In the genomic region with DNA sequence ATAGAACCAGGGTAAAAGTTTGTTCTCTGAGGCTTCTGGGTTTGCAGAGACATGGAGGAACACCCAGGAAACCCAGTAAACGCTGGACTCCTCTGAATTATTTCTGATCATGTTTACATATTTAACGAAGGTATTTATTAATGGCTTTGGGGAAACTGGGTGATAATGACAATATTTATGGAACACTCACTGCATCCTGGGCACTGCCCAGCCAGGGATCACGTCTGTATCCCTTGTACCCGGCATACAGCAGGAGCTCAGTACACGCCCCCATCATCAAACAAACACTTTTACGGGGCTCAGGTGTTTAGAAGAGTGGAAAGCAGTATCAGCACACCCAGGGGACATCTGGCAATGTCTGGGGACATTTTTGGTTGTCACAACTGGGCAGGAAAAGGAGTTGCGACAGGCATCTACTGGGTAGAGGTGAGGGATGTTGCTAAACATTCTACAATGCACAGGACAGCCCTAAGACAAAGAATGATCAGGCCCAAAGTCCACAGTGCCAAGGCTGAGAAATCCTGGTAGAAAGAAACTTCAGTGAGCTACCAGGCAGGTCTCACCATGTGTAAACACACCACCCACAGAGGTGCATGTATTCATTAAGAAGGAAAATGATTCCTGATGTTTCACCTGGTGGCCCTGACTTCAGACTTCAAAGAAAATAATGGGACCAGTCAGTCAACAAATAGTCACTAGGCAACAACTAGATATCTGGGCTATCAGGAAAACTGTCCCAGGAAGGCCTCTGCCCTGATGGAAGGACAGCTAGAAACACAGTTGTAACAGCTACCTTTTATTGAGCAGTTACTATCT, we compare ENCODE assay signal across 1 cellular context.
TF ChIP-seq lines count a peak whose summit lies in the region.

No MANE protein-coding gene starts in this region.

TF ChIP-seq in HepG2, 621 proteins besides CTCF, POLR2A, EP300 and RAD21 (continued from another document and continues in another):
- TF ChIP-seq, protein P1, sequence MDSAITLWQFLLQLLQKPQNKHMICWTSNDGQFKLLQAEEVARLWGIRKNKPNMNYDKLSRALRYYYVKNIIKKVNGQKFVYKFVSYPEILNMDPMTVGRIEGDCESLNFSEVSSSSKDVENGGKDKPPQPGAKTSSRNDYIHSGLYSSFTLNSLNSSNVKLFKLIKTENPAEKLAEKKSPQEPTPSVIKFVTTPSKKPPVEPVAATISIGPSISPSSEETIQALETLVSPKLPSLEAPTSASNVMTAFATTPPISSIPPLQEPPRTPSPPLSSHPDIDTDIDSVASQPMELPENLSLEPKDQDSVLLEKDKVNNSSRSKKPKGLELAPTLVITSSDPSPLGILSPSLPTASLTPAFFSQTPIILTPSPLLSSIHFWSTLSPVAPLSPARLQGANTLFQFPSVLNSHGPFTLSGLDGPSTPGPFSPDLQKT (CRISPR knock-in tag; IDR thresholded peaks at IDR 0.05; ENCODE audit: borderline replicate concordance): no peak
- TF ChIP-seq, protein P2, sequence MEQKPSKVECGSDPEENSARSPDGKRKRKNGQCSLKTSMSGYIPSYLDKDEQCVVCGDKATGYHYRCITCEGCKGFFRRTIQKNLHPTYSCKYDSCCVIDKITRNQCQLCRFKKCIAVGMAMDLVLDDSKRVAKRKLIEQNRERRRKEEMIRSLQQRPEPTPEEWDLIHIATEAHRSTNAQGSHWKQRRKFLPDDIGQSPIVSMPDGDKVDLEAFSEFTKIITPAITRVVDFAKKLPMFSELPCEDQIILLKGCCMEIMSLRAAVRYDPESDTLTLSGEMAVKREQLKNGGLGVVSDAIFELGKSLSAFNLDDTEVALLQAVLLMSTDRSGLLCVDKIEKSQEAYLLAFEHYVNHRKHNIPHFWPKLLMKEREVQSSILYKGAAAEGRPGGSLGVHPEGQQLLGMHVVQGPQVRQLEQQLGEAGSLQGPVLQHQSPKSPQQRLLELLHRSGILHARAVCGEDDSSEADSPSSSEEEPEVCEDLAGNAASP (CRISPR knock-in tag; IDR thresholded peaks at IDR 0.05; ENCODE audit: borderline replicate concordance): peak; percentile 72
- TF ChIP-seq ETV6 (CRISPR knock-in tag; conservative IDR thresholded peaks at IDR 0.05): no peak; the same call in 1 of the 2 replicates
- TF ChIP-seq FOSL2 (CRISPR knock-in tag; IDR thresholded peaks at IDR 0.05): peak; percentile 88
- TF ChIP-seq EZH2 (conservative IDR thresholded peaks at IDR 0.05; ENCODE audit: low read depth, low read length): no peak
- TF ChIP-seq SP140L (CRISPR knock-in tag; IDR thresholded peaks at IDR 0.05; ENCODE audit: borderline replicate concordance): no peak
- TF ChIP-seq, protein P3, sequence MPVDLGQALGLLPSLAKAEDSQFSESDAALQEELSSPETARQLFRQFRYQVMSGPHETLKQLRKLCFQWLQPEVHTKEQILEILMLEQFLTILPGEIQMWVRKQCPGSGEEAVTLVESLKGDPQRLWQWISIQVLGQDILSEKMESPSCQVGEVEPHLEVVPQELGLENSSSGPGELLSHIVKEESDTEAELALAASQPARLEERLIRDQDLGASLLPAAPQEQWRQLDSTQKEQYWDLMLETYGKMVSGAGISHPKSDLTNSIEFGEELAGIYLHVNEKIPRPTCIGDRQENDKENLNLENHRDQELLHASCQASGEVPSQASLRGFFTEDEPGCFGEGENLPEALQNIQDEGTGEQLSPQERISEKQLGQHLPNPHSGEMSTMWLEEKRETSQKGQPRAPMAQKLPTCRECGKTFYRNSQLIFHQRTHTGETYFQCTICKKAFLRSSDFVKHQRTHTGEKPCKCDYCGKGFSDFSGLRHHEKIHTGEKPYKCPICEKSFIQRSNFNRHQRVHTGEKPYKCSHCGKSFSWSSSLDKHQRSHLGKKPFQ (CRISPR knock-in tag; IDR thresholded peaks at IDR 0.05; ENCODE audit: insufficient replicate concordance): no peak
- TF ChIP-seq PHB2 (IDR thresholded peaks at IDR 0.05; ENCODE audit: partially characterized antibody): no peak
- no peak for TF ChIP-seq ZNF577 (CRISPR knock-in tag; IDR thresholded peaks at IDR 0.05; ENCODE audit: borderline replicate concordance, low read depth)
- TF ChIP-seq ZNF790 (CRISPR knock-in tag; IDR thresholded peaks at IDR 0.05; ENCODE audit: borderline replicate concordance): no peak
- TF ChIP-seq, protein P4, sequence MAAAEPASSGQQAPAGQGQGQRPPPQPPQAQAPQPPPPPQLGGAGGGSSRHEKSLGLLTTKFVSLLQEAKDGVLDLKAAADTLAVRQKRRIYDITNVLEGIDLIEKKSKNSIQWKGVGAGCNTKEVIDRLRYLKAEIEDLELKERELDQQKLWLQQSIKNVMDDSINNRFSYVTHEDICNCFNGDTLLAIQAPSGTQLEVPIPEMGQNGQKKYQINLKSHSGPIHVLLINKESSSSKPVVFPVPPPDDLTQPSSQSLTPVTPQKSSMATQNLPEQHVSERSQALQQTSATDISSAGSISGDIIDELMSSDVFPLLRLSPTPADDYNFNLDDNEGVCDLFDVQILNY (CRISPR knock-in tag; conservative IDR thresholded peaks at IDR 0.05): no peak
- TF ChIP-seq, protein P5, sequence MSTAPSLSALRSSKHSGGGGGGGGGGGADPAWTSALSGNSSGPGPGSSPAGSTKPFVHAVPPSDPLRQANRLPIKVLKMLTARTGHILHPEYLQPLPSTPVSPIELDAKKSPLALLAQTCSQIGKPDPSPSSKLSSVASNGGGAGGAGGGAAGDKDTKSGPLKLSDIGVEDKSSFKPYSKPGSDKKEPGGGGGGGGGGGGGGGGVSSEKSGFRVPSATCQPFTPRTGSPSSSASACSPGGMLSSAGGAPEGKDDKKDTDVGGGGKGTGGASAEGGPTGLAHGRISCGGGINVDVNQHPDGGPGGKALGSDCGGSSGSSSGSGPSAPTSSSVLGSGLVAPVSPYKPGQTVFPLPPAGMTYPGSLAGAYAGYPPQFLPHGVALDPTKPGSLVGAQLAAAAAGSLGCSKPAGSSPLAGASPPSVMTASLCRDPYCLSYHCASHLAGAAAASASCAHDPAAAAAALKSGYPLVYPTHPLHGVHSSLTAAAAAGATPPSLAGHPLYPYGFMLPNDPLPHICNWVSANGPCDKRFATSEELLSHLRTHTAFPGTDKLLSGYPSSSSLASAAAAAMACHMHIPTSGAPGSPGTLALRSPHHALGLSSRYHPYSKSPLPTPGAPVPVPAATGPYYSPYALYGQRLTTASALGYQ (CRISPR knock-in tag; IDR thresholded peaks at IDR 0.05): no peak
- TF ChIP-seq RARA (CRISPR knock-in tag; IDR thresholded peaks at IDR 0.05): peak; percentile 77
- TF ChIP-seq, protein P6, sequence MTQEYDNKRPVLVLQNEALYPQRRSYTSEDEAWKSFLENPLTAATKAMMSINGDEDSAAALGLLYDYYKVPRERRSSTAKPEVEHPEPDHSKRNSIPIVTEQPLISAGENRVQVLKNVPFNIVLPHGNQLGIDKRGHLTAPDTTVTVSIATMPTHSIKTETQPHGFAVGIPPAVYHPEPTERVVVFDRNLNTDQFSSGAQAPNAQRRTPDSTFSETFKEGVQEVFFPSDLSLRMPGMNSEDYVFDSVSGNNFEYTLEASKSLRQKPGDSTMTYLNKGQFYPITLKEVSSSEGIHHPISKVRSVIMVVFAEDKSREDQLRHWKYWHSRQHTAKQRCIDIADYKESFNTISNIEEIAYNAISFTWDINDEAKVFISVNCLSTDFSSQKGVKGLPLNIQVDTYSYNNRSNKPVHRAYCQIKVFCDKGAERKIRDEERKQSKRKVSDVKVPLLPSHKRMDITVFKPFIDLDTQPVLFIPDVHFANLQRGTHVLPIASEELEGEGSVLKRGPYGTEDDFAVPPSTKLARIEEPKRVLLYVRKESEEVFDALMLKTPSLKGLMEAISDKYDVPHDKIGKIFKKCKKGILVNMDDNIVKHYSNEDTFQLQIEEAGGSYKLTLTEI (CRISPR knock-in tag; conservative IDR thresholded peaks at IDR 0.05): no peak
- TF ChIP-seq, protein P7, sequence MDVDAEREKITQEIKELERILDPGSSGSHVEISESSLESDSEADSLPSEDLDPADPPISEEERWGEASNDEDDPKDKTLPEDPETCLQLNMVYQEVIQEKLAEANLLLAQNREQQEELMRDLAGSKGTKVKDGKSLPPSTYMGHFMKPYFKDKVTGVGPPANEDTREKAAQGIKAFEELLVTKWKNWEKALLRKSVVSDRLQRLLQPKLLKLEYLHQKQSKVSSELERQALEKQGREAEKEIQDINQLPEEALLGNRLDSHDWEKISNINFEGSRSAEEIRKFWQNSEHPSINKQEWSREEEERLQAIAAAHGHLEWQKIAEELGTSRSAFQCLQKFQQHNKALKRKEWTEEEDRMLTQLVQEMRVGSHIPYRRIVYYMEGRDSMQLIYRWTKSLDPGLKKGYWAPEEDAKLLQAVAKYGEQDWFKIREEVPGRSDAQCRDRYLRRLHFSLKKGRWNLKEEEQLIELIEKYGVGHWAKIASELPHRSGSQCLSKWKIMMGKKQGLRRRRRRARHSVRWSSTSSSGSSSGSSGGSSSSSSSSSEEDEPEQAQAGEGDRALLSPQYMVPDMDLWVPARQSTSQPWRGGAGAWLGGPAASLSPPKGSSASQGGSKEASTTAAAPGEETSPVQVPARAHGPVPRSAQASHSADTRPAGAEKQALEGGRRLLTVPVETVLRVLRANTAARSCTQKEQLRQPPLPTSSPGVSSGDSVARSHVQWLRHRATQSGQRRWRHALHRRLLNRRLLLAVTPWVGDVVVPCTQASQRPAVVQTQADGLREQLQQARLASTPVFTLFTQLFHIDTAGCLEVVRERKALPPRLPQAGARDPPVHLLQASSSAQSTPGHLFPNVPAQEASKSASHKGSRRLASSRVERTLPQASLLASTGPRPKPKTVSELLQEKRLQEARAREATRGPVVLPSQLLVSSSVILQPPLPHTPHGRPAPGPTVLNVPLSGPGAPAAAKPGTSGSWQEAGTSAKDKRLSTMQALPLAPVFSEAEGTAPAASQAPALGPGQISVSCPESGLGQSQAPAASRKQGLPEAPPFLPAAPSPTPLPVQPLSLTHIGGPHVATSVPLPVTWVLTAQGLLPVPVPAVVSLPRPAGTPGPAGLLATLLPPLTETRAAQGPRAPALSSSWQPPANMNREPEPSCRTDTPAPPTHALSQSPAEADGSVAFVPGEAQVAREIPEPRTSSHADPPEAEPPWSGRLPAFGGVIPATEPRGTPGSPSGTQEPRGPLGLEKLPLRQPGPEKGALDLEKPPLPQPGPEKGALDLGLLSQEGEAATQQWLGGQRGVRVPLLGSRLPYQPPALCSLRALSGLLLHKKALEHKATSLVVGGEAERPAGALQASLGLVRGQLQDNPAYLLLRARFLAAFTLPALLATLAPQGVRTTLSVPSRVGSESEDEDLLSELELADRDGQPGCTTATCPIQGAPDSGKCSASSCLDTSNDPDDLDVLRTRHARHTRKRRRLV (CRISPR knock-in tag; IDR thresholded peaks at IDR 0.05): no peak
- peak; percentile 93 for TF ChIP-seq ZNF614 (CRISPR knock-in tag; IDR thresholded peaks at IDR 0.05; ENCODE audit: borderline replicate concordance)
- TF ChIP-seq, protein P8, sequence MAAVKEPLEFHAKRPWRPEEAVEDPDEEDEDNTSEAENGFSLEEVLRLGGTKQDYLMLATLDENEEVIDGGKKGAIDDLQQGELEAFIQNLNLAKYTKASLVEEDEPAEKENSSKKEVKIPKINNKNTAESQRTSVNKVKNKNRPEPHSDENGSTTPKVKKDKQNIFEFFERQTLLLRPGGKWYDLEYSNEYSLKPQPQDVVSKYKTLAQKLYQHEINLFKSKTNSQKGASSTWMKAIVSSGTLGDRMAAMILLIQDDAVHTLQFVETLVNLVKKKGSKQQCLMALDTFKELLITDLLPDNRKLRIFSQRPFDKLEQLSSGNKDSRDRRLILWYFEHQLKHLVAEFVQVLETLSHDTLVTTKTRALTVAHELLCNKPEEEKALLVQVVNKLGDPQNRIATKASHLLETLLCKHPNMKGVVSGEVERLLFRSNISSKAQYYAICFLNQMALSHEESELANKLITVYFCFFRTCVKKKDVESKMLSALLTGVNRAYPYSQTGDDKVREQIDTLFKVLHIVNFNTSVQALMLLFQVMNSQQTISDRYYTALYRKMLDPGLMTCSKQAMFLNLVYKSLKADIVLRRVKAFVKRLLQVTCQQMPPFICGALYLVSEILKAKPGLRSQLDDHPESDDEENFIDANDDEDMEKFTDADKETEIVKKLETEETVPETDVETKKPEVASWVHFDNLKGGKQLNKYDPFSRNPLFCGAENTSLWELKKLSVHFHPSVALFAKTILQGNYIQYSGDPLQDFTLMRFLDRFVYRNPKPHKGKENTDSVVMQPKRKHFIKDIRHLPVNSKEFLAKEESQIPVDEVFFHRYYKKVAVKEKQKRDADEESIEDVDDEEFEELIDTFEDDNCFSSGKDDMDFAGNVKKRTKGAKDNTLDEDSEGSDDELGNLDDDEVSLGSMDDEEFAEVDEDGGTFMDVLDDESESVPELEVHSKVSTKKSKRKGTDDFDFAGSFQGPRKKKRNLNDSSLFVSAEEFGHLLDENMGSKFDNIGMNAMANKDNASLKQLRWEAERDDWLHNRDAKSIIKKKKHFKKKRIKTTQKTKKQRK (IDR thresholded peaks at IDR 0.05; ENCODE audit: low read length): no peak
- TF ChIP-seq TBX2 (CRISPR knock-in tag; IDR thresholded peaks at IDR 0.05; ENCODE audit: borderline replicate concordance): peak; percentile 91
- TF ChIP-seq, protein P9, sequence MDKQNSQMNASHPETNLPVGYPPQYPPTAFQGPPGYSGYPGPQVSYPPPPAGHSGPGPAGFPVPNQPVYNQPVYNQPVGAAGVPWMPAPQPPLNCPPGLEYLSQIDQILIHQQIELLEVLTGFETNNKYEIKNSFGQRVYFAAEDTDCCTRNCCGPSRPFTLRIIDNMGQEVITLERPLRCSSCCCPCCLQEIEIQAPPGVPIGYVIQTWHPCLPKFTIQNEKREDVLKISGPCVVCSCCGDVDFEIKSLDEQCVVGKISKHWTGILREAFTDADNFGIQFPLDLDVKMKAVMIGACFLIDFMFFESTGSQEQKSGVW (CRISPR knock-in tag; IDR thresholded peaks at IDR 0.05; ENCODE audit: borderline replicate concordance): no peak
- peak; percentile 87 for TF ChIP-seq TBX3 (IDR thresholded peaks at IDR 0.05; ENCODE audit: borderline replicate concordance)
- TF ChIP-seq ASH2L (IDR thresholded peaks at IDR 0.05; ENCODE audit: insufficient read length, low read depth, low read length): peak; percentile 85
- no peak for TF ChIP-seq ZNF615 (CRISPR knock-in tag; IDR thresholded peaks at IDR 0.05; ENCODE audit: borderline replicate concordance)
- TF ChIP-seq MIER3 (CRISPR knock-in tag; IDR thresholded peaks at IDR 0.05; ENCODE audit: borderline replicate concordance): no peak
- 0 out of 2 replicates have a peak, but pooled peaks have one; percentile 3 for TF ChIP-seq ZFP90 (CRISPR knock-in tag; IDR thresholded peaks at IDR 0.05; ENCODE audit: borderline replicate concordance)
- TF ChIP-seq HOXA7 (CRISPR knock-in tag; IDR thresholded peaks at IDR 0.05): no peak
- TF ChIP-seq ZNF292 (CRISPR knock-in tag; IDR thresholded peaks at IDR 0.05; ENCODE audit: borderline replicate concordance, low read depth): 0 out of 2 replicates have a peak, but pooled peaks have one; percentile 11
- TF ChIP-seq XBP1 (CRISPR knock-in tag; IDR thresholded peaks at IDR 0.05): no peak
- TF ChIP-seq CAMTA2 (CRISPR knock-in tag; IDR thresholded peaks at IDR 0.05; ENCODE audit: borderline replicate concordance): no peak
- no peak for TF ChIP-seq CBX2 (IDR thresholded peaks at IDR 0.05; ENCODE audit: low read depth, low read length)
- no peak for TF ChIP-seq CBX2 (CRISPR knock-in tag; IDR thresholded peaks at IDR 0.05; ENCODE audit: low read depth)
- TF ChIP-seq ARNT2 (CRISPR knock-in tag; IDR thresholded peaks at IDR 0.05; ENCODE audit: low read depth): no peak
- 0 out of 2 replicates have a peak, but pooled peaks have one; percentile 37 for TF ChIP-seq ZNF335 (CRISPR knock-in tag; IDR thresholded peaks at IDR 0.05)
- no peak for TF ChIP-seq GTF2F1 (IDR thresholded peaks at IDR 0.05; ENCODE audit: low read length)
- TF ChIP-seq NAIF1 (CRISPR knock-in tag; IDR thresholded peaks at IDR 0.05; ENCODE audit: borderline replicate concordance): peak; percentile 62; the same call in 1 of the 2 replicates
- peak; percentile 46; the same call in 1 of the 2 replicates for TF ChIP-seq ZNF792 (CRISPR knock-in tag; IDR thresholded peaks at IDR 0.05)
- 0 out of 2 replicates have a peak, but pooled peaks have one; percentile 23 for TF ChIP-seq ZFY (CRISPR knock-in tag; IDR thresholded peaks at IDR 0.05)
- TF ChIP-seq JUND (CRISPR knock-in tag; IDR thresholded peaks at IDR 0.05): peak; percentile 68
- no peak for TF ChIP-seq ZNF713 (CRISPR knock-in tag; IDR thresholded peaks at IDR 0.05)
- TF ChIP-seq ZNF331 (CRISPR knock-in tag; IDR thresholded peaks at IDR 0.05): peak; percentile 85
- no peak for TF ChIP-seq CENPX (CRISPR knock-in tag; IDR thresholded peaks at IDR 0.05)
